In genomic region chr1:85465099-85465790, GRCh38 we compare ENCODE assay signal across 8 cellular contexts. TPM values are rescaled to one million over a fixed set of nuclear protein-coding genes. Genes with fewer than 3 reads are reported as not detected.
DNase-seq lines count a peak whose midpoint lies in the region; ATAC-seq and TF ChIP-seq lines count a peak whose summit lies in the region.

Gene DDAH1, minus strand, starts transcription at chr1:85465159. Its CDS starts 114 bp downstream, at chr1:85465045.

- DNase-seq in DMS114 treated with DMSO at 0.1 percent for 48 hours (lab: John Stamatoyannopoulos, UW; ENCODE audit: unreplicated experiment): peak; percentile 30
- peak; percentile 19 for DNase-seq in stimulated activated naive B cell treated with anti-CD40 and anti-IgM and Interleukin-4, amounts not matched to agents 10 μg/mL and 1 μg/mL and 100 μg/mL, for 72 hours
- DNase-seq in epidermal melanocyte (ENCODE audit: insufficient read length, low spot score): no peak

- H3K9ac ChIP-seq in HUES6 (ENCODE audit: low read length) (peak within 1 kb of the TSS; percentile 82), liver (ENCODE audit: low read depth in 1 of 2, low read length in 2 of 2) (peak within 1 kb of the TSS; percentile 56 to 93)

- H3K27ac ChIP-seq in HUES6 (ENCODE audit: low read depth, low read length) (no peak within 1 kb of the TSS), ectodermal cell (ENCODE audit: insufficient read depth, low read depth, low read length, poor library complexity, severe bottlenecking) (no peak within 1 kb of the TSS), liver (ENCODE audit: low read depth in 1 of 2, low read length in 2 of 2) (peak within 1 kb of the TSS; percentile 86 to 87)

- 5% methylated on average over 56 of the region's 56 CpGs for WGBS in ectodermal cell, 2 experiments
- WGBS in liver: 3% methylated on average over 56 of the region's 56 CpGs

- peak; percentile 41 for ATAC-seq in GM19455 (IDR thresholded peaks at IDR 0.05; ENCODE audit: unreplicated experiment)
- ATAC-seq in SK-N-SH treated with all-trans-retinoic acid at 6 μM for 48 hours: peak; percentile 70
- peak; percentile 71 to 75 for ATAC-seq in stimulated activated naive B cell treated with anti-CD40 and anti-IgM and Interleukin-4, amounts not matched to agents 10 μg/mL and 1 μg/mL and 100 μg/mL, for 72 hours (replicated peaks)

- H3K9me3 Mint-ChIP-seq in stimulated activated naive B cell treated with anti-CD40 and anti-IgM and Interleukin-4, amounts not matched to agents 10 μg/mL and 1 μg/mL and 100 μg/mL, for 72 hours: peaks cover 0 to 2% of the 10 kb centered on the region in 2 donors

- peaks cover 11% of the 10 kb centered on the region; the same call in 1 of the 2 replicates for H3K4me1 ChIP-seq in HUES6 (ENCODE audit: control insufficient read depth, insufficient read depth, low read length)
- no peaks in the 10 kb centered on the region for H3K4me1 ChIP-seq in ectodermal cell (ENCODE audit: control insufficient read depth, insufficient read depth, low read length)
- H3K4me1 ChIP-seq in liver (ENCODE audit: control insufficient read depth in 4 of 4, insufficient read depth in 4 of 4, low read length in 3 of 4): peaks cover 3 to 36% (median 23%) of the 10 kb centered on the region in 4 donors

- TF ChIP-seq CTCF in liver (IDR thresholded peaks at IDR 0.05; ENCODE audit: low read depth, low read length, missing input control): no peak

- H3K36me3 Mint-ChIP-seq in stimulated activated naive B cell treated with anti-CD40 and anti-IgM and Interleukin-4, amounts not matched to agents 10 μg/mL and 1 μg/mL and 100 μg/mL, for 72 hours: peaks cover 0 to 5% of the 10 kb centered on the region in 2 donors

- TF ChIP-seq RAD21 in liver (IDR thresholded peaks at IDR 0.05): no peak

- H3K4me3 ChIP-seq in HUES6 (ENCODE audit: low read depth, low read length): peak within 1 kb of the TSS; percentile 86
- H3K4me3 ChIP-seq in ectodermal cell (ENCODE audit: insufficient read depth, low read depth, low read length): peak within 1 kb of the TSS; percentile 51
- peak within 1 kb of the TSS; percentile 78 to 98 (median 86) for H3K4me3 ChIP-seq in liver (ENCODE audit: low read depth in 1 of 3, low read length in 3 of 3)

- H3K27me3 ChIP-seq in HUES6 (ENCODE audit: control insufficient read depth, insufficient read depth, low read length): peaks cover 31% of the 10 kb centered on the region
- H3K27me3 ChIP-seq in ectodermal cell (ENCODE audit: control insufficient read depth, insufficient read depth, low read length, poor library complexity, severe bottlenecking): peaks cover 40% of the 10 kb centered on the region
- no peaks in the 10 kb centered on the region for H3K27me3 ChIP-seq in liver (ENCODE audit: control insufficient read depth in 4 of 4, insufficient read depth in 4 of 4, low read length in 3 of 4)

- peaks cover 43 to 65% of the 10 kb centered on the region in 2 donors for H3K27me3 Mint-ChIP-seq in stimulated activated naive B cell treated with anti-CD40 and anti-IgM and Interleukin-4, amounts not matched to agents 10 μg/mL and 1 μg/mL and 100 μg/mL, for 72 hours

- H3K4me3 Mint-ChIP-seq in stimulated activated naive B cell treated with anti-CD40 and anti-IgM and Interleukin-4, amounts not matched to agents 10 μg/mL and 1 μg/mL and 100 μg/mL, for 72 hours: peak within 1 kb of the TSS; percentile 74 to 75

- H3K4me1 Mint-ChIP-seq in stimulated activated naive B cell treated with anti-CD40 and anti-IgM and Interleukin-4, amounts not matched to agents 10 μg/mL and 1 μg/mL and 100 μg/mL, for 72 hours: peaks cover 4 to 5% of the 10 kb centered on the region in 2 donors

- H3K9me3 ChIP-seq in HUES6 (ENCODE audit: control insufficient read depth, insufficient read depth, low read depth, low read length): no peaks in the 10 kb centered on the region
- no peaks in the 10 kb centered on the region for H3K9me3 ChIP-seq in ectodermal cell (ENCODE audit: control insufficient read depth, low read length)
- no peaks in the 10 kb centered on the region for H3K9me3 ChIP-seq in liver (ENCODE audit: control insufficient read depth in 4 of 4, low read length in 3 of 4)

- no peaks in the 10 kb centered on the region for H3K36me3 ChIP-seq in HUES6 (ENCODE audit: control insufficient read depth, insufficient read depth, low read length)
- H3K36me3 ChIP-seq in ectodermal cell (ENCODE audit: control insufficient read depth, insufficient read depth, low read length): no peaks in the 10 kb centered on the region
- no peaks in the 10 kb centered on the region for H3K36me3 ChIP-seq in liver (ENCODE audit: control insufficient read depth in 4 of 4, insufficient read depth in 3 of 4, low read depth in 1 of 4, low read length in 3 of 4)

- H3K27ac Mint-ChIP-seq in stimulated activated naive B cell treated with anti-CD40 and anti-IgM and Interleukin-4, amounts not matched to agents 10 μg/mL and 1 μg/mL and 100 μg/mL, for 72 hours: no peak within 1 kb of the TSS

TF ChIP-seq in SK-N-SH treated with all-trans-retinoic acid at 6 μM for 48 hours, 23 proteins besides CTCF, POLR2A, EP300 and RAD21 (continues in another document):
- TF ChIP-seq CSDC2 (CRISPR knock-in tag; IDR thresholded peaks at IDR 0.05) (no peak), PATZ1 (CRISPR knock-in tag; IDR thresholded peaks at IDR 0.05; ENCODE audit: borderline replicate concordance) (no peak), ZFP30 (CRISPR knock-in tag; IDR thresholded peaks at IDR 0.05) (no peak)

TF ChIP-seq in liver, 16 proteins besides CTCF, POLR2A, EP300 and RAD21:
- TF ChIP-seq FOXA1 (IDR thresholded peaks at IDR 0.05): no peak
- TF ChIP-seq EGR1 (IDR thresholded peaks at IDR 0.05; ENCODE audit: low read depth in 2 of 2): no peak
- TF ChIP-seq HNF4A (conservative IDR thresholded peaks at IDR 0.05): no peak
- no peak for TF ChIP-seq MAX (IDR thresholded peaks at IDR 0.05)
- TF ChIP-seq JUND (IDR thresholded peaks at IDR 0.05): no peak
- TF ChIP-seq HNF4G (IDR thresholded peaks at IDR 0.05): no peak
- no peak for TF ChIP-seq YY1 (IDR thresholded peaks at IDR 0.05)
- TF ChIP-seq REST (IDR thresholded peaks at IDR 0.05): no peak
- no peak for TF ChIP-seq FOXA2 (IDR thresholded peaks at IDR 0.05)
- no peak for TF ChIP-seq ZBTB33 (IDR thresholded peaks at IDR 0.05)
- TF ChIP-seq ATF3 (IDR thresholded peaks at IDR 0.05): no peak
- TF ChIP-seq GABPA (IDR thresholded peaks at IDR 0.05 in 1 of 2, conservative IDR thresholded peaks at IDR 0.05 in 1 of 2): no peak
- no peak for TF ChIP-seq SP1 (IDR thresholded peaks at IDR 0.05)
- no peak for TF ChIP-seq TAF1 (conservative IDR thresholded peaks at IDR 0.05)
- TF ChIP-seq RXRA (IDR thresholded peaks at IDR 0.05): no peak
- no peak for TF ChIP-seq NR2F2 (IDR thresholded peaks at IDR 0.05)

RNA-seq across cellular contexts. Expression of gene DDAH1, which starts in this region (rescaled TPM):
- 15.2 TPM for polyA plus RNA-seq in ectodermal cell (2013, experiment 1 of 4)
- 12.8 TPM for polyA plus RNA-seq in ectodermal cell (2013, experiment 2 of 4)
- 10.8 TPM for polyA plus RNA-seq in ectodermal cell (2013, experiment 3 of 4)
- 11.4 TPM for polyA plus RNA-seq in ectodermal cell (2013, experiment 4 of 4)
- 10 to 100 TPM; 29.7 to 33.7 TPM for total RNA-seq in liver
- polyA plus RNA-seq in liver: 10 to 100 TPM; 25.8 to 42.7 TPM

Comparison
In these comparisons a context has a peak if more than half of its experiments do, and no peak if none do; other contexts are left out.
1. H3K27ac ChIP-seq: peak in liver (2 of 2); none in HUES6 (single experiment) and ectodermal cell (single experiment).
2. Peak in every context shown above with its lines, with median percentiles within 50 percentile points of each other: ATAC-seq and H3K4me3 ChIP-seq.